In the genomic region with DNA sequence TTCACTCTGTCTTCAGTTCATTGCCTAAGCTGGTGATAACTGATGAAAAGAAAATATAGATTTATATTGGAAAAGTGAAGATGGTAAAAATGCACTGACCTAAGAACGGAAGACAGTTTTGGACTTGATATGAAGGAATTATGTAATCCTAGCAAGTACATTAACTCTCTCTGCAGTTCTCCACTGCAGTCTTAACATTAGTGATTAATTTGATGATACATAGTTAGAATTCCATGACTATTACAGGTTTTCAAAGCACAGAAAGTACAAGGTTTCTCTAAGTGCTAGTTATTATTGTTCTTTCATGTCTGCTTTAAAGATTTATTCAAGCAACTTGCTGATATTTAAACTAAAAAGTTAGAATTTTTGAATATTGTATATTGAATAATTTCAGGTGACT, we compare ENCODE assay signal across 13 cellular contexts.
"Had no signal": no experiment of that assay in that cellular context is flagged by ENCODE, and none has a peak within 500 bp of the region (broad histone marks: within the 10 kb centered on the region; RNA-seq: fewer than 3 reads in every experiment).

No MANE protein-coding gene starts in this region.

- H3K4me3 ChIP-seq: esophagus squamous epithelium, lower lobe of right lung, spleen, tibial artery had no signal

- H3K36me3 ChIP-seq: esophagus squamous epithelium, lower lobe of right lung, spleen, tibial artery had no signal

- H3K27ac ChIP-seq: esophagus squamous epithelium, lower lobe of right lung, spleen, tibial artery had no signal

- H3K4me1 ChIP-seq: esophagus squamous epithelium, lower lobe of right lung, spleen had no signal

- H3K9me3 ChIP-seq: esophagus squamous epithelium, lower lobe of right lung, tibial artery had no signal

- DNase-seq: activated CD4-positive, alpha-beta T cell treated with anti-CD3 and anti-CD28 coated beads, Interleukin-2, amount 50 U/mL, for 4 hours; activated CD4-positive, CD25-positive, alpha-beta regulatory T cell treated with anti-CD3 and anti-CD28 coated beads, Interleukin-2, amount 50 U/mL, for 72 hours; activated T-cell treated with anti-CD3 and anti-CD28 coated beads, Interleukin-2, amount 50 U/mL, for 1 hour; amniotic stem cell; esophagus squamous epithelium; lower lobe of right lung; naive thymus-derived CD4-positive, alpha-beta T cell; right cardiac atrium; spleen; stimulated activated CD4-positive, alpha-beta T cell treated with anti-CD3 and anti-CD28 coated beads, Interleukin-1b, Interleukin-23, amount 100 ng/mL, for 48 hours; T-helper 2 cell; tibial artery had no signal

- ATAC-seq: lower lobe of right lung; naive thymus-derived CD4-positive, alpha-beta T cell; right cardiac atrium; stimulated activated memory B cell treated with anti-CD40 and anti-IgM and Interleukin-4, amounts not matched to agents 10 μg/mL and 1 μg/mL and 100 μg/mL, for 72 hours had no signal

- H3K27me3 ChIP-seq: esophagus squamous epithelium, spleen, tibial artery had no signal
